ENCODE assay signal across 16 cellular contexts in genomic region chrX:10555846-10556245, GRCh38.
DNase-seq lines count a peak whose midpoint lies in the region; ATAC-seq, FAIRE-seq and TF ChIP-seq lines count a peak whose summit lies in the region.
"Had no signal": no experiment of that assay in that cellular context is flagged by ENCODE, and none has a peak within 500 bp of the region (broad histone marks: within the 10 kb centered on the region; RNA-seq: fewer than 3 reads in every experiment).

No MANE protein-coding gene starts in this region.

- H2BK12ac ChIP-seq in H9 (ENCODE audit: insufficient read length, low read depth, low read length) (no peak overlapping the region), trophoblast cell (ENCODE audit: low read length) (no peak overlapping the region)

- H3K9me3 ChIP-seq in H9 (ENCODE audit: control insufficient read depth, low read depth, low read length): no peaks in the 10 kb centered on the region
- no peaks in the 10 kb centered on the region for H3K9me3 ChIP-seq in trophoblast cell (ENCODE audit: insufficient read depth, low read depth, low read length)

- H2AK5ac ChIP-seq in H9 (ENCODE audit: insufficient read length, low read length) (no peak overlapping the region), trophoblast cell (ENCODE audit: low read length) (no peak overlapping the region)

- H3K9me3 Mint-ChIP-seq in H9 (peaks cover 35 to 36% of the 10 kb centered on the region in 2 experiments), brain (peaks cover 0 to 10% (median 4%) of the 10 kb centered on the region in 5 experiments)

- H2BK120ac ChIP-seq in H9 (ENCODE audit: low read depth, low read length, poor library complexity, severe bottlenecking) (no peak overlapping the region), trophoblast cell (ENCODE audit: insufficient read depth, low read length, poor library complexity) (no peak overlapping the region)

- H3K27ac ChIP-seq in H9 (ENCODE audit: insufficient read length, low read depth, low read length): no peak overlapping the region
- no peak overlapping the region for H3K27ac ChIP-seq in trophoblast cell (ENCODE audit: low read depth, low read length)

- H4K5ac ChIP-seq in H9 (ENCODE audit: insufficient read length, low read depth, low read length): no peak overlapping the region

- no peak for ATAC-seq in HG02588 (IDR thresholded peaks at IDR 0.05; ENCODE audit: unreplicated experiment)

- H3K4me2 ChIP-seq in H9 (ENCODE audit: insufficient read depth, insufficient read length, low read length) (no peak overlapping the region), trophoblast cell (ENCODE audit: low read length) (no peak overlapping the region)

- H3T11ph ChIP-seq in H9 (ENCODE audit: low read length): no peak overlapping the region

- H3K27ac Mint-ChIP-seq in H9 (peak overlapping the region in 2 of 3 experiments; percentile 36 to 68; a peak in 3 of 7 replicates), brain (peak overlapping the region in 3 of 5 experiments; percentile 18 to 37 (median 21))
- H3K27ac Mint-ChIP-seq: B cell; CD4-positive, alpha-beta T cell had no signal

- H2BK5ac ChIP-seq in H9 (ENCODE audit: insufficient read length, low read length) (no peak overlapping the region), trophoblast cell (ENCODE audit: low read depth, low read length, poor library complexity) (no peak overlapping the region)

- peaks cover 6 to 8% (median 7%) of the 10 kb centered on the region in 3 experiments; a peak in 4 of 7 replicates for H3K36me3 Mint-ChIP-seq in H9 (ENCODE audit: insufficient read depth in 1 of 3, low read depth in 3 of 3)
- peaks cover 23% of the 10 kb centered on the region for H3K36me3 Mint-ChIP-seq in brain

- DNase-seq in H9: no peak
- DNase-seq in MV-4-11 (lab: John Stamatoyannopoulos, UW): peak; percentile 56
- DNase-seq in trophoblast cell: no peak
- DNase-seq in GM12892 (ENCODE audit: insufficient read length): no peak
- DNase-seq in GOT3 (lab: John Stamatoyannopoulos, UW): no peak
- DNase-seq: CD4-positive, alpha-beta T cell; DMS79 treated with DMSO at 0.1 percent for 48 hours; NCI-H1436; NCI-H2029 treated with DMSO at 0.1 percent for 48 hours; NCI-H748 treated with DMSO at 0.1 percent for 48 hours; SIG-M5 had no signal

- H2BK20ac ChIP-seq in H9 (ENCODE audit: low read depth, low read length, poor library complexity, severe bottlenecking): no peak overlapping the region

- H3K79me1 ChIP-seq in H9 (ENCODE audit: insufficient read depth, low read depth, low read length, poor library complexity, severe bottlenecking) (no peaks in the 10 kb centered on the region), trophoblast cell (ENCODE audit: low read length) (no peaks in the 10 kb centered on the region)

- H3K4ac ChIP-seq in H9 (ENCODE audit: low read depth, low read length): no peak overlapping the region
- H3K4ac ChIP-seq in trophoblast cell (ENCODE audit: low read depth, low read length): peak overlapping the region; percentile 46

- H3K23ac ChIP-seq in H9 (ENCODE audit: insufficient read length, low read depth, low read length) (no peak overlapping the region), trophoblast cell (ENCODE audit: low read length) (no peak overlapping the region)

- H2BK15ac ChIP-seq in H9 (ENCODE audit: low read depth, low read length): no peak overlapping the region

- H3K27me3 ChIP-seq in H9 (ENCODE audit: insufficient read depth, low read length) (no peaks in the 10 kb centered on the region), trophoblast cell (ENCODE audit: insufficient read depth, low read length) (no peaks in the 10 kb centered on the region)

- H3K23me2 ChIP-seq in H9 (ENCODE audit: insufficient read length, low read depth, low read length, poor library complexity, severe bottlenecking): no peaks in the 10 kb centered on the region

- H3K14ac ChIP-seq in H9 (ENCODE audit: insufficient read depth, low read length) (no peak overlapping the region), trophoblast cell (ENCODE audit: low read length) (no peak overlapping the region)

- H2AFZ ChIP-seq in H9 (ENCODE audit: low read length) (no peak overlapping the region), trophoblast cell (ENCODE audit: insufficient read depth, low read length, poor library complexity) (no peak overlapping the region)

- no peaks in the 10 kb centered on the region for H3K27me3 Mint-ChIP-seq in H9 (ENCODE audit: low read depth)
- no peaks in the 10 kb centered on the region for H3K27me3 Mint-ChIP-seq in brain
- H3K27me3 Mint-ChIP-seq: CD4-positive, alpha-beta T cell had no signal

- TF ChIP-seq POLR2A in GM12892 (IDR thresholded peaks at IDR 0.05; ENCODE audit: low read depth, low read length): no peak

- H3K4me1 Mint-ChIP-seq in H9 (peaks cover 23 to 29% of the 10 kb centered on the region in 2 experiments), brain (peaks cover 29% of the 10 kb centered on the region)
- H3K4me1 Mint-ChIP-seq: B cell had no signal

- H3K4me3 Mint-ChIP-seq in H9 (no peak overlapping the region), brain (no peak overlapping the region)
- H3K4me3 Mint-ChIP-seq: B cell; CD4-positive, alpha-beta T cell had no signal

- FAIRE-seq in GM12892 (lab: Jason Lieb, UNC): no peak
- FAIRE-seq: D721Med, G401.6 had no signal

- no CpG with 5 or more reads among the region's 4 CpGs for WGBS in H9 (ENCODE audit: extremely low coverage, insufficient read length, low lambda C conversion rate)
- WGBS in trophoblast cell (ENCODE audit: extremely low coverage, insufficient coverage, insufficient read length): no CpG with 5 or more reads among the region's 4 CpGs

- H3K36me3 ChIP-seq in trophoblast cell (ENCODE audit: control insufficient read depth in 1 of 2, insufficient read depth in 2 of 2, low read length in 2 of 2): peaks cover 1 to 2% of the 10 kb centered on the region in 2 experiments

- H4K91ac ChIP-seq in H9 (ENCODE audit: insufficient read length, low read depth, low read length) (no peak overlapping the region), trophoblast cell (ENCODE audit: low read depth, low read length) (no peak overlapping the region)

- no peak overlapping the region for H4K12ac ChIP-seq in trophoblast cell (ENCODE audit: low read depth, low read length)

- peaks cover 23% of the 10 kb centered on the region; the same call in 1 of the 2 replicates for H3K79me2 ChIP-seq in H9 (ENCODE audit: insufficient read depth, low read length)
- H3K79me2 ChIP-seq in trophoblast cell (ENCODE audit: control insufficient read depth, insufficient read depth, low read length, poor library complexity): no peaks in the 10 kb centered on the region

- H4K20me1 ChIP-seq in H9 (ENCODE audit: control insufficient read depth, insufficient read depth, insufficient read length): no peaks in the 10 kb centered on the region

- H3K18ac ChIP-seq in H9 (ENCODE audit: insufficient read length, low read depth, low read length) (no peak overlapping the region), trophoblast cell (ENCODE audit: low read length) (no peak overlapping the region)

- H3K56ac ChIP-seq in H9 (ENCODE audit: insufficient read length, low read depth, low read length): no peak overlapping the region

- H3K4me1 ChIP-seq in H9 (ENCODE audit: insufficient read depth, low read length) (peaks cover 7% of the 10 kb centered on the region), trophoblast cell (ENCODE audit: control insufficient read depth in 1 of 2, insufficient read depth in 2 of 2, low read length in 2 of 2) (peaks cover 0 to 5% of the 10 kb centered on the region in 2 experiments)

- H4K8ac ChIP-seq in H9 (replicated peaks; ENCODE audit: insufficient read length, low read depth, low read length) (no peak overlapping the region), trophoblast cell (ENCODE audit: low read depth, low read length) (no peak overlapping the region)

- no peak overlapping the region for H3K9ac ChIP-seq in H9 (ENCODE audit: extremely low read depth, insufficient read length, low read length)
- H3K9ac ChIP-seq in trophoblast cell (ENCODE audit: low read length): no peak overlapping the region

- H3K4me3 ChIP-seq in trophoblast cell (ENCODE audit: low read depth, low read length): no peak overlapping the region

- no peak for TF ChIP-seq CTCF in H9 (conservative IDR thresholded peaks at IDR 0.05)
- TF ChIP-seq CTCF in brain (conservative IDR thresholded peaks at IDR 0.05): no peak
